Comparison of ENCODE assay signal across 8 cellular contexts in genomic region chr1:110963666-110964399, GRCh38. TPM values are rescaled to one million over a fixed set of nuclear protein-coding genes. Genes with fewer than 3 reads are reported as not detected.
DNase-seq lines count a peak whose midpoint lies in the region; ATAC-seq and TF ChIP-seq lines count a peak whose summit lies in the region.

LRIF1 (minus strand) TSS chr1:110963922; CDS start chr1:110963688, 234 bp downstream.

- H3K27ac Mint-ChIP-seq in naive thymus-derived CD4-positive, alpha-beta T cell: peak within 1 kb of the TSS; percentile 89 to 99 (median 97)
- H3K27ac Mint-ChIP-seq in stimulated activated naive B cell treated with anti-CD40 and anti-IgM and Interleukin-4, amounts not matched to agents 10 μg/mL and 1 μg/mL and 100 μg/mL, for 72 hours: peak within 1 kb of the TSS; percentile 99

- H2AFZ ChIP-seq in Karpas-422 (ENCODE audit: low read length) (peak within 1 kb of the TSS; percentile 74), fibroblast of lung (ENCODE audit: low read length) (peak within 1 kb of the TSS; percentile 86)

- TF ChIP-seq CTCF in DOHH2 (IDR thresholded peaks at IDR 0.05; ENCODE audit: low read depth, low read length, poor library complexity, severe bottlenecking) (peak; percentile 19), fibroblast of lung (conservative IDR thresholded peaks at IDR 0.05 in 1 of 2, IDR thresholded peaks at IDR 0.05 in 1 of 2; ENCODE audit: low read depth in 1 of 2, low read length in 2 of 2) (peak; percentile 17 to 60)

- POLR2A ChIA-PET in naive thymus-derived CD4-positive, alpha-beta T cell (lab: Charles Lee): interaction anchor here (0.6 to 2.2 kb wide), 19 partner anchors 9 to 1380 kb away, joined by 3 to 36 read pairs (median 4); partner anchors contain the start of genes CD53, CEPT1, DRAM2 and RBM15

- peak within 1 kb of the TSS; percentile 81 to 98 (median 93) for H3K4me3 Mint-ChIP-seq in naive thymus-derived CD4-positive, alpha-beta T cell
- H3K4me3 Mint-ChIP-seq in stimulated activated naive B cell treated with anti-CD40 and anti-IgM and Interleukin-4, amounts not matched to agents 10 μg/mL and 1 μg/mL and 100 μg/mL, for 72 hours: peak within 1 kb of the TSS; percentile 84 to 89

- H3K4me1 ChIP-seq in DOHH2 (ENCODE audit: control insufficient read depth, low read length) (peaks cover 23% of the 10 kb centered on the region), Karpas-422 (ENCODE audit: low read length) (peaks cover 34% of the 10 kb centered on the region), fibroblast of lung (ENCODE audit: control insufficient read depth, extremely low read depth, insufficient read depth, low read length) (no peaks in the 10 kb centered on the region)
- H3K4me1 ChIP-seq in naive thymus-derived CD4-positive, alpha-beta T cell (ENCODE audit: control insufficient read depth in 2 of 2, insufficient read depth in 2 of 2, low read length in 2 of 2): peaks cover 25% of the 10 kb centered on the region in 2 donors

- H3K27ac ChIP-seq in DOHH2 (ENCODE audit: low read depth, low read length) (peak within 1 kb of the TSS; percentile 90), Karpas-422 (ENCODE audit: low read length) (peak within 1 kb of the TSS; percentile 95), fibroblast of lung (ENCODE audit: insufficient read depth, low read length) (peak within 1 kb of the TSS; percentile 99)
- H3K27ac ChIP-seq in naive thymus-derived CD4-positive, alpha-beta T cell (ENCODE audit: low read depth, low read length): peak within 1 kb of the TSS; percentile 89

- H3K4me1 Mint-ChIP-seq in naive thymus-derived CD4-positive, alpha-beta T cell: peaks cover 29 to 50% (median 35%) of the 10 kb centered on the region in 7 donors
- peaks cover 16 to 39% of the 10 kb centered on the region in 2 donors for H3K4me1 Mint-ChIP-seq in stimulated activated naive B cell treated with anti-CD40 and anti-IgM and Interleukin-4, amounts not matched to agents 10 μg/mL and 1 μg/mL and 100 μg/mL, for 72 hours

- H3K27me3 Mint-ChIP-seq in naive thymus-derived CD4-positive, alpha-beta T cell: peaks cover 12 to 19% (median 15%) of the 10 kb centered on the region in 5 donors
- H3K27me3 Mint-ChIP-seq in stimulated activated naive B cell treated with anti-CD40 and anti-IgM and Interleukin-4, amounts not matched to agents 10 μg/mL and 1 μg/mL and 100 μg/mL, for 72 hours: peaks cover 11 to 13% of the 10 kb centered on the region in 2 donors

- peaks cover 11% of the 10 kb centered on the region for H3F3A ChIP-seq in DOHH2 (ENCODE audit: control insufficient read depth, insufficient read depth)

- peak within 1 kb of the TSS; percentile 82 for H3K4me3 ChIP-seq in DOHH2 (ENCODE audit: low read length)
- H3K4me3 ChIP-seq in Karpas-422 (ENCODE audit: low read length): peak within 1 kb of the TSS; percentile 93
- H3K4me3 ChIP-seq in fibroblast of lung (replicated peaks in 1 of 4; ENCODE audit: control extremely low read depth in 1 of 4, insufficient read depth in 1 of 4, low read depth in 3 of 4, low read length in 4 of 4): peak within 1 kb of the TSS; percentile 83 to 97 (median 90)
- H3K4me3 ChIP-seq in naive thymus-derived CD4-positive, alpha-beta T cell (ENCODE audit: low read length): peak within 1 kb of the TSS; percentile 90

- peaks cover 22 to 94% (median 42%) of the 10 kb centered on the region in 11 donors for H3K9me3 Mint-ChIP-seq in naive thymus-derived CD4-positive, alpha-beta T cell
- H3K9me3 Mint-ChIP-seq in stimulated activated naive B cell treated with anti-CD40 and anti-IgM and Interleukin-4, amounts not matched to agents 10 μg/mL and 1 μg/mL and 100 μg/mL, for 72 hours: peaks cover 29 to 32% of the 10 kb centered on the region in 2 donors

- H3K36me3 Mint-ChIP-seq in naive thymus-derived CD4-positive, alpha-beta T cell: peaks cover 30 to 49% (median 32%) of the 10 kb centered on the region in 5 donors
- peaks cover 37 to 59% of the 10 kb centered on the region in 2 donors for H3K36me3 Mint-ChIP-seq in stimulated activated naive B cell treated with anti-CD40 and anti-IgM and Interleukin-4, amounts not matched to agents 10 μg/mL and 1 μg/mL and 100 μg/mL, for 72 hours

- intact Hi-C loops in naive thymus-derived CD4-positive, alpha-beta T cell (cut with micrococcal nuclease): loop anchor here (1.0 to 5.0 kb wide), 22 partner anchors 28 to 793 kb away; partner anchors contain the start of genes ATP5PB (in 2 of the 2), DDX20 (in 2 of the 2), WDR77 (in 2 of the 2) and CD53 (in 1 of the 2)

- DNase-seq in Karpas-422: peak; percentile 100
- DNase-seq in RPMI8226: peak; percentile 99
- DNase-seq in activated T-helper 1 cell treated with anti-CD3 and anti-CD28 coated beads, Interleukin-2, amount 50 U/mL, for 16 hours (ENCODE audit: low read depth in 1 of 2, low spot score in 1 of 2): peak; percentile 99 to 100
- peak; percentile 99 to 100 for DNase-seq in fibroblast of lung (ENCODE audit: low read depth in 2 of 2)
- DNase-seq in naive thymus-derived CD4-positive, alpha-beta T cell: peak; percentile 96 to 100 (median 100)
- peak; percentile 100 for DNase-seq in stimulated activated naive B cell treated with anti-CD40 and anti-IgM and Interleukin-4, amounts not matched to agents 10 μg/mL and 1 μg/mL and 100 μg/mL, for 72 hours

- peak within 1 kb of the TSS; percentile 80 for H3K4me2 ChIP-seq in DOHH2 (ENCODE audit: low read length)
- peak within 1 kb of the TSS; percentile 97 for H3K4me2 ChIP-seq in Karpas-422 (ENCODE audit: low read depth, low read length, poor library complexity, severe bottlenecking)
- H3K4me2 ChIP-seq in fibroblast of lung (ENCODE audit: extremely low read depth, insufficient read depth, low read length): peak within 1 kb of the TSS; percentile 71

- ATAC-seq in GM21786 (IDR thresholded peaks at IDR 0.05; ENCODE audit: unreplicated experiment): peak; percentile 96
- ATAC-seq in naive thymus-derived CD4-positive, alpha-beta T cell: peak; percentile 98
- ATAC-seq in stimulated activated naive B cell treated with anti-CD40 and anti-IgM and Interleukin-4, amounts not matched to agents 10 μg/mL and 1 μg/mL and 100 μg/mL, for 72 hours (replicated peaks): peak; percentile 97 to 98

- peaks cover 39% of the 10 kb centered on the region for H3K79me2 ChIP-seq in DOHH2 (ENCODE audit: control insufficient read depth, low read length)
- peaks cover 44% of the 10 kb centered on the region for H3K79me2 ChIP-seq in Karpas-422 (ENCODE audit: low read length)
- peaks cover 4% of the 10 kb centered on the region for H3K79me2 ChIP-seq in fibroblast of lung (ENCODE audit: control insufficient read depth, insufficient read depth, low read length)

- H3K36me3 ChIP-seq in DOHH2 (ENCODE audit: control insufficient read depth, low read length) (peaks cover 39% of the 10 kb centered on the region), Karpas-422 (ENCODE audit: insufficient read depth, low read length) (peaks cover 25% of the 10 kb centered on the region; the same call in 1 of the 2 replicates), fibroblast of lung (ENCODE audit: control insufficient read depth, insufficient read depth, low read length) (no peaks in the 10 kb centered on the region)
- H3K36me3 ChIP-seq in naive thymus-derived CD4-positive, alpha-beta T cell (ENCODE audit: control insufficient read depth in 2 of 3, insufficient read depth in 3 of 3, low read length in 3 of 3): no peaks in the 10 kb centered on the region

- CTCF ChIA-PET in naive thymus-derived CD4-positive, alpha-beta T cell (lab: Charles Lee): interaction anchor here (0.6 to 1.5 kb wide), 5 partner anchors 86 to 251 kb away, joined by 3 to 6 read pairs (median 4); no protein-coding TSS in a partner anchor

- H3K9me2 ChIP-seq in DOHH2 (replicated peaks; ENCODE audit: control insufficient read depth, low read length) (no peaks in the 10 kb centered on the region), Karpas-422 (replicated peaks; ENCODE audit: insufficient read depth, low read length) (no peaks in the 10 kb centered on the region)

- peak within 1 kb of the TSS; percentile 96 for H3K9ac ChIP-seq in Karpas-422 (ENCODE audit: low read length)
- peak within 1 kb of the TSS; percentile 77 for H3K9ac ChIP-seq in fibroblast of lung (ENCODE audit: insufficient read depth, low read length)

- peaks cover 25% of the 10 kb centered on the region for H3K9me3 ChIP-seq in DOHH2 (ENCODE audit: control insufficient read depth, insufficient read depth, low read length)
- peaks cover 7% of the 10 kb centered on the region for H3K9me3 ChIP-seq in Karpas-422 (ENCODE audit: low read length)
- H3K9me3 ChIP-seq in fibroblast of lung (ENCODE audit: control insufficient read depth, insufficient read depth, low read depth, low read length): no peaks in the 10 kb centered on the region
- peaks cover 4 to 13% (median 5%) of the 10 kb centered on the region in 3 experiments for H3K9me3 ChIP-seq in naive thymus-derived CD4-positive, alpha-beta T cell (ENCODE audit: control insufficient read depth in 2 of 3, low read length in 3 of 3)

- no peaks in the 10 kb centered on the region for H3K27me3 ChIP-seq in DOHH2 (ENCODE audit: control insufficient read depth, low read length)
- H3K27me3 ChIP-seq in Karpas-422 (ENCODE audit: low read length): no peaks in the 10 kb centered on the region
- no peaks in the 10 kb centered on the region for H3K27me3 ChIP-seq in fibroblast of lung (ENCODE audit: control insufficient read depth, insufficient read depth, low read length)
- peaks cover 0 to under 1% of the 10 kb centered on the region in 2 donors for H3K27me3 ChIP-seq in naive thymus-derived CD4-positive, alpha-beta T cell (ENCODE audit: control insufficient read depth in 2 of 2, insufficient read depth in 2 of 2, low read length in 2 of 2)

- H4K20me1 ChIP-seq in DOHH2 (ENCODE audit: control insufficient read depth, insufficient read depth, low read depth, low read length) (no peaks in the 10 kb centered on the region), Karpas-422 (ENCODE audit: insufficient read depth, low read depth, low read length) (no peaks in the 10 kb centered on the region), fibroblast of lung (ENCODE audit: control insufficient read depth, extremely low read depth, insufficient read depth, low read length) (no peaks in the 10 kb centered on the region)

RNA-seq across cellular contexts. Expression of gene LRIF1, which starts in this region (rescaled TPM):
- 28.2 and 59.3 TPM in 2 replicates for total RNA-seq in Karpas-422 (2014; rRNA removed; shearing (Covaris generic); ENCODE audit: low replicate concordance)
- total RNA-seq in fibroblast of lung: 11.0 and 17.2 TPM in 2 replicates
- polyA plus RNA-seq in fibroblast of lung: 9.8 and 11.9 TPM in 2 replicates
- polyA plus RNA-seq in fibroblast of lung (2012): 7.8 and 8.5 TPM in 2 replicates
- polyA minus RNA-seq in fibroblast of lung (ENCODE audit: low replicate concordance): 2.4 and 3.0 TPM in 2 replicates
- 10 to 100 TPM in 3 of 5 experiments, 1 to 10 TPM in 2; 7.9 to 25.8 (median 17.3) TPM for total RNA-seq in naive thymus-derived CD4-positive, alpha-beta T cell
- polyA plus RNA-seq in naive thymus-derived CD4-positive, alpha-beta T cell: 10 to 100 TPM; 20.2 to 24.4 TPM

Comparison
In these comparisons a context has a peak if more than half of its experiments do, and no peak if none do; other contexts are left out.
1. Peak in every context shown above with its lines: DNase-seq, ATAC-seq, H3K4me3 ChIP-seq and H3K27ac ChIP-seq.